18 cellular contexts compared by ENCODE assay signal in the genomic region with DNA sequence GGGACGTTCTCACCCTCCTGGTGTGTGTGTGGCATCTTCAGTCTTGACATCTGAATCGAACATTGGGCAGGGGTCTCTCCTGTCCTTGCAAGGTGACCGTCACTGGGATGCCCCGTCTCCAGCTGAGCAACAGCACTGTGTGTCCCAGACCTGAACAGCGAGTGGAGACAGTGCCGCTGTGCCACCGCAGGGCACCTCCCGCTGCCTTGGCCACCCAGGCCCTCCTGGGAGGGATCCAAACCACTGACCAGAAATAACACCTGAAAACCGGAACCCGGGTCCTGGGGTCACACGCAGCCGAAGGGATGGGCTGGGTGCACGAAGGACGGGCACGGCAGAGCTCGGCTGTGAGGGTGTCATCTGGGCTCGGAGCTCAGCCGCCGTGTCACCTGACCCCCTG.
A peak's percentile ranks its signal among the peaks of the same experiment; 100 is the strongest.
DNase-seq lines count a peak whose midpoint lies in the region; ATAC-seq and TF ChIP-seq lines count a peak whose summit lies in the region.
"Had no signal": no experiment of that assay in that cellular context is flagged by ENCODE, and none has a peak within 500 bp of the region (broad histone marks: within the 10 kb centered on the region; RNA-seq: fewer than 3 reads in every experiment).

No MANE protein-coding gene starts in this region.

- H3K4me1 ChIP-seq in right atrium auricular region, result peaks cover 0 to 12% of the 10 kb centered on the region in 2 donors
- no peaks in the 10 kb centered on the region for H3K4me1 ChIP-seq in right cardiac atrium (ENCODE audit: control insufficient read depth, insufficient read depth, low read length)

- intact Hi-C loops in right cardiac atrium (cut with DNase I), result no loop called here

- H3K27ac Mint-ChIP-seq in effector memory CD8-positive, alpha-beta T cell, result no peak overlapping the region
- H3K27ac Mint-ChIP-seq: activated CD4-positive, alpha-beta T cell treated with anti-CD3 and anti-CD28 coated beads for 36 hours; mesothelial cell of epicardium; T-helper 1 cell treated with Interleukin-12 subunit alpha and Interleukin-12 subunit beta and Interleukin-4 antibody, amounts not matched to agents 30 μg/mL and 1 μg/mL, for 36 hours had no signal

- ATAC-seq in right cardiac atrium, result no peak
- no peak for ATAC-seq in effector memory CD8-positive, alpha-beta T cell (replicated peaks)
- no peak for ATAC-seq in HG03442 (IDR thresholded peaks at IDR 0.05; ENCODE audit: unreplicated experiment)

- peaks cover 3 to 9% of the 10 kb centered on the region in 2 donors for H3K4me1 Mint-ChIP-seq in effector memory CD8-positive, alpha-beta T cell (ENCODE audit: low read depth in 2 of 2)
- H3K4me1 Mint-ChIP-seq: mesothelial cell of epicardium had no signal

- peak; percentile 28 for DNase-seq in right atrium auricular region (ENCODE audit: low spot score)
- DNase-seq in right cardiac atrium, result no peak
- DNase-seq in SK-N-MC (ENCODE audit: low read depth, low spot score), result no peak
- DNase-seq in effector memory CD8-positive, alpha-beta T cell, result no peak
- no peak for DNase-seq in stimulated activated naive CD4-positive, alpha-beta T cell treated with Interleukin-2 at 50 U/mL for 16 hours (lab: John Stamatoyannopoulos, UW)
- DNase-seq in NCI-H1930 (lab: John Stamatoyannopoulos, UW), result no peak
- DNase-seq: cerebellar nuclear complex, NCI-H1417 treated with DMSO at 0.1 percent for 48 hours, NCI-H2081 treated with DMSO at 0.1 percent for 48 hours had no signal

- peaks cover 0 to 4% of the 10 kb centered on the region in 2 donors for H3K27me3 ChIP-seq in right atrium auricular region
- no peaks in the 10 kb centered on the region for H3K27me3 ChIP-seq in right cardiac atrium (ENCODE audit: control insufficient read depth, insufficient read depth)

- H3K9me3 ChIP-seq in right atrium auricular region (no peaks in the 10 kb centered on the region), right cardiac atrium (ENCODE audit: control insufficient read depth, low read length) (no peaks in the 10 kb centered on the region), SK-N-MC (ENCODE audit: low read depth, low read length) (no peaks in the 10 kb centered on the region)
- H3K9me3 ChIP-seq: tibial artery had no signal

- no peaks in the 10 kb centered on the region for H3K9me3 Mint-ChIP-seq in effector memory CD8-positive, alpha-beta T cell
- H3K9me3 Mint-ChIP-seq: mesothelial cell of epicardium; T-helper 1 cell treated with Interleukin-12 subunit alpha and Interleukin-12 subunit beta and Interleukin-4 antibody, amounts not matched to agents 30 μg/mL and 1 μg/mL, for 36 hours had no signal

- peak overlapping the region; percentile 86 to 95 for H3K4me3 Mint-ChIP-seq in effector memory CD8-positive, alpha-beta T cell
- H3K4me3 Mint-ChIP-seq: mesothelial cell of epicardium had no signal

- H3K9ac ChIP-seq in SK-N-MC (ENCODE audit: insufficient read length), result no peak overlapping the region

- H3K4me3 ChIP-seq in right atrium auricular region, result no peak overlapping the region
- H3K4me3 ChIP-seq in right cardiac atrium (ENCODE audit: low read length), result no peak overlapping the region
- H3K4me3 ChIP-seq in SK-N-MC, result peak overlapping the region; percentile 99; the same call in 1 of the 2 replicates
- H3K4me3 ChIP-seq: smooth muscle cell, tibial artery had no signal

- H3K36me3 Mint-ChIP-seq in effector memory CD8-positive, alpha-beta T cell (ENCODE audit: insufficient read depth), result no peaks in the 10 kb centered on the region
- H3K36me3 Mint-ChIP-seq: mesothelial cell of epicardium had no signal

- TF ChIP-seq CTCF in right atrium auricular region (IDR thresholded peaks at IDR 0.05), result no peak

- peaks cover 28 to 47% of the 10 kb centered on the region in 2 donors for H3K27me3 Mint-ChIP-seq in effector memory CD8-positive, alpha-beta T cell

- H3K27ac ChIP-seq in right atrium auricular region (no peak overlapping the region), right cardiac atrium (ENCODE audit: low read length) (no peak overlapping the region), SK-N-MC (no peak overlapping the region)
- H3K27ac ChIP-seq: C4-2B, HL-60, RWPE1, tibial artery had no signal

- 85% methylated on average over 19 of the region's 19 CpGs for WGBS in right cardiac atrium

- H3K36me3 ChIP-seq in right atrium auricular region (no peaks in the 10 kb centered on the region), SK-N-MC (ENCODE audit: insufficient read depth, low read length) (no peaks in the 10 kb centered on the region)
- H3K36me3 ChIP-seq: tibial artery had no signal
